20 cellular contexts compared by ENCODE assay signal in the genomic region with DNA sequence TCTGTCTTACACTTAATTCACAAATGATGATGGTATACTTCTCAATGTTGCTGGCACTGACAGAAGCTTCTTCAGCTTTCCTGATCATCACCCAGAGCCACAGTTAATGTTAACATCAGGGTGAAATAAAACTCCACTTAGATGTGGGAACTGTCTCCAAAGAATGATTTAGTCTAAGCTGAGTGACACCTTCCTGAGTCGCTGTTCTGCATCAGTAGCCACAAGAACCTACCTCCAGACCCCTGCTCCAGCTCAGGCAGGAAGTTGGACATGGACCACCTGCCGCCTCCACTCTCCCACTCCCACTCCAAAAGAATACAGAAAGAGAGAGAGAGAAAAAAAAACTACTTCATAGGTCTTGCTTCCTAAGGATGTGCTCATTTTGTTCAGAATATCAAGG. TPM values are rescaled to one million over a fixed set of nuclear protein-coding genes. Genes with fewer than 3 reads are reported as not detected.
A peak's percentile ranks its signal among the peaks of the same experiment; 100 is the strongest.
DNase-seq lines count a peak whose midpoint lies in the region; ATAC-seq and TF ChIP-seq lines count a peak whose summit lies in the region.
"Had no signal": no experiment of that assay in that cellular context is flagged by ENCODE, and none has a peak within 500 bp of the region (broad histone marks: within the 10 kb centered on the region; RNA-seq: fewer than 3 reads in every experiment).

No MANE protein-coding gene starts in this region.

- WGBS in IMR-90 (ENCODE audit: extremely low coverage in 2 of 2, insufficient read length in 1 of 2), 2 experiments, result no CpG with 5 or more reads among the region's 2 CpGs

- H3K4me1 ChIP-seq in IMR-90 (ENCODE audit: control insufficient read depth, insufficient read depth, low read length) (peaks cover 3% of the 10 kb centered on the region; the same call in 1 of the 2 replicates), GM23338 (ENCODE audit: insufficient read depth) (peaks cover 13% of the 10 kb centered on the region; the same call in 1 of the 2 replicates)

- H3K4me3 Mint-ChIP-seq in activated CD4-positive, alpha-beta T cell treated with anti-CD3 and anti-CD28 coated beads for 36 hours, result no peak overlapping the region
- H3K4me3 Mint-ChIP-seq in osteocyte (ENCODE audit: unreplicated experiment) (no peak overlapping the region), GM23338 (no peak overlapping the region)
- peak overlapping the region in 2 of 10 donors; percentile 2 to 8 for H3K4me3 Mint-ChIP-seq in naive thymus-derived CD8-positive, alpha-beta T cell

- H3F3A ChIP-seq in GM23338 (replicated peaks; ENCODE audit: low read depth), result no peaks in the 10 kb centered on the region

- peaks cover 16% of the 10 kb centered on the region for H3K36me3 ChIP-seq in IMR-90 (ENCODE audit: control insufficient read depth, insufficient read depth, low read length)
- no peaks in the 10 kb centered on the region for H3K36me3 ChIP-seq in GM23338 (ENCODE audit: insufficient read depth)

- no peak overlapping the region for H3K9ac ChIP-seq in IMR-90 (ENCODE audit: low read depth, low read length)

- dilution Hi-C loops in IMR-90 (cut with HindIII; ENCODE audit: low sequenced_read_pairs, unreplicated experiment), result no loop called here

- peaks cover 69% of the 10 kb centered on the region for H3K79me2 ChIP-seq in GM23338 (replicated peaks; ENCODE audit: insufficient read depth)

- H3K4me3 ChIP-seq in IMR-90 (ENCODE audit: insufficient read depth, low read depth, low read length) (no peak overlapping the region), dorsolateral prefrontal cortex (no peak overlapping the region), GM23338 (no peak overlapping the region)
- H3K4me3 ChIP-seq: sigmoid colon, upper lobe of left lung had no signal

- no peak overlapping the region for H2BK20ac ChIP-seq in IMR-90 (ENCODE audit: low read depth, low read length)

- H2AFZ ChIP-seq in IMR-90 (replicated peaks; ENCODE audit: low read length, poor library complexity), result no peak overlapping the region
- no peak overlapping the region for H2AFZ ChIP-seq in GM23338

- CTCF ChIA-PET in activated CD4-positive, alpha-beta T cell treated with anti-CD3 and anti-CD28 coated beads for 36 hours (lab: Charles Lee), result no interaction called here
- CTCF ChIA-PET in IMR-90 (lab: Yijun Ruan, JAX), result no interaction called here

- H2AK5ac ChIP-seq in IMR-90 (ENCODE audit: low read depth, low read length), result peak overlapping the region; percentile 7

- H4K20me1 ChIP-seq in IMR-90 (ENCODE audit: insufficient read depth, low read length) (peaks cover 34% of the 10 kb centered on the region), GM23338 (replicated peaks; ENCODE audit: insufficient read depth) (peaks cover 28% of the 10 kb centered on the region)

- intact Hi-C loops in activated CD4-positive, alpha-beta T cell treated with anti-CD3 and anti-CD28 coated beads for 36 hours (cut with DNase I, micrococcal nuclease), result no loop called here
- intact Hi-C loops in IMR-90 (cut with micrococcal nuclease) (no loop called here), dorsolateral prefrontal cortex (cut with DNase I) (no loop called here)

- peak overlapping the region; percentile 63; the same call in 1 of the 2 replicates for H3K4ac ChIP-seq in IMR-90 (ENCODE audit: low read depth, low read length)

- H3K9me1 ChIP-seq in IMR-90 (ENCODE audit: insufficient read depth, low read length), result peaks cover 42% of the 10 kb centered on the region

- H3K18ac ChIP-seq in IMR-90 (ENCODE audit: low read depth, low read length), result no peak overlapping the region

- H3K9me3 ChIP-seq in IMR-90 (ENCODE audit: control insufficient read depth, insufficient read depth, low read length), result no peaks in the 10 kb centered on the region
- H3K9me3 ChIP-seq: sigmoid colon, upper lobe of left lung had no signal

- peak overlapping the region; percentile 3; the same call in 1 of the 2 replicates for H2BK120ac ChIP-seq in IMR-90 (ENCODE audit: low read depth, low read length)

- H3K23ac ChIP-seq in IMR-90 (ENCODE audit: low read depth, low read length), result peak overlapping the region; percentile 48; the same call in 1 of the 2 replicates

- H4K8ac ChIP-seq in IMR-90 (ENCODE audit: low read depth in 2 of 2, low read length in 2 of 2), result no peak overlapping the region

- no peak overlapping the region for H3K27ac ChIP-seq in IMR-90 (ENCODE audit: insufficient read depth, low read length)
- H3K27ac ChIP-seq in dorsolateral prefrontal cortex, result peak overlapping the region in 47 of 59 donors; percentile 11 to 95 (median 84)
- H3K27ac ChIP-seq in GM23338 (ENCODE audit: low read depth), result no peak overlapping the region
- H3K27ac ChIP-seq: sigmoid colon, upper lobe of left lung had no signal

- H4K91ac ChIP-seq in IMR-90 (ENCODE audit: insufficient read depth, low read depth, low read length), result no peak overlapping the region

- H3K27me3 ChIP-seq in IMR-90 (ENCODE audit: control insufficient read depth, insufficient read depth, low read length) (no peaks in the 10 kb centered on the region), dorsolateral prefrontal cortex (no peaks in the 10 kb centered on the region), GM23338 (ENCODE audit: insufficient read depth) (no peaks in the 10 kb centered on the region)
- H3K27me3 ChIP-seq: sigmoid colon, upper lobe of left lung had no signal

- peak overlapping the region; percentile 77 for H3K14ac ChIP-seq in IMR-90 (replicated peaks; ENCODE audit: low read depth, low read length)

- no peak overlapping the region for H4K5ac ChIP-seq in IMR-90 (ENCODE audit: low read depth, low read length)

- BruUV-seq in IMR-90 (replicated peaks; lab: Mats Ljungman, UMichigan), result no TSS peak

- DNase-seq in activated CD4-positive, alpha-beta T cell treated with anti-CD3 and anti-CD28 coated beads for 36 hours, result no peak
- DNase-seq in activated CD4-positive, alpha-beta T cell treated with anti-CD3 and anti-CD28 coated beads, Interleukin-2, amount 50 U/mL, for 4 hours, result no peak
- DNase-seq in IMR-90, result peak; percentile 53
- DNase-seq in dorsolateral prefrontal cortex, result no peak
- DNase-seq in osteocyte (ENCODE audit: extremely low spot score, unreplicated experiment), result no peak
- no peak for DNase-seq in naive thymus-derived CD8-positive, alpha-beta T cell
- DNase-seq in DMS53 treated with DMSO at 0.1 percent for 48 hours (lab: John Stamatoyannopoulos, UW; ENCODE audit: unreplicated experiment), result no peak
- no peak for DNase-seq in GM23338 (ENCODE audit: low spot score)
- DNase-seq: 8988T; COR-L47; DMS79 treated with DMSO at 0.1 percent for 48 hours; effector CD8-positive, alpha-beta T cell; H7; hippocampal formation; KG1; NCI-H524; SIG-M5; sigmoid colon; upper lobe of left lung had no signal

- peak overlapping the region; percentile 16 for H3K27ac Mint-ChIP-seq in activated CD4-positive, alpha-beta T cell treated with anti-CD3 and anti-CD28 coated beads for 36 hours
- H3K27ac Mint-ChIP-seq in osteocyte (ENCODE audit: unreplicated experiment) (peak overlapping the region; percentile 21), GM23338 (no peak overlapping the region)
- peak overlapping the region in 2 of 10 donors; percentile 3 to 10 for H3K27ac Mint-ChIP-seq in naive thymus-derived CD8-positive, alpha-beta T cell

- H3K36me3 Mint-ChIP-seq in activated CD4-positive, alpha-beta T cell treated with anti-CD3 and anti-CD28 coated beads for 36 hours (ENCODE audit: low read depth), result peaks cover 57% of the 10 kb centered on the region
- peaks cover 18% of the 10 kb centered on the region for H3K36me3 Mint-ChIP-seq in osteocyte (ENCODE audit: unreplicated experiment)
- peaks cover 24 to 80% (median 47%) of the 10 kb centered on the region in 3 donors for H3K36me3 Mint-ChIP-seq in naive thymus-derived CD8-positive, alpha-beta T cell
- peaks cover 16% of the 10 kb centered on the region for H3K36me3 Mint-ChIP-seq in GM23338 (ENCODE audit: low read depth)

- no peak overlapping the region for H3K56ac ChIP-seq in IMR-90 (ENCODE audit: extremely low read depth, insufficient read depth, low read length)

- TF ChIP-seq RAD21 in IMR-90 (IDR thresholded peaks at IDR 0.05; ENCODE audit: low read length), result no peak

- H2BK15ac ChIP-seq in IMR-90 (ENCODE audit: low read depth, low read length), result no peak overlapping the region

- peaks cover 41% of the 10 kb centered on the region for H3K4me1 Mint-ChIP-seq in activated CD4-positive, alpha-beta T cell treated with anti-CD3 and anti-CD28 coated beads for 36 hours
- peaks cover 10% of the 10 kb centered on the region for H3K4me1 Mint-ChIP-seq in osteocyte (ENCODE audit: unreplicated experiment)
- H3K4me1 Mint-ChIP-seq in naive thymus-derived CD8-positive, alpha-beta T cell, result peaks cover 37 to 64% (median 52%) of the 10 kb centered on the region in 4 donors
- H3K4me1 Mint-ChIP-seq in GM23338, result peaks cover 11% of the 10 kb centered on the region

- in situ Hi-C loops in IMR-90 (cut with MboI; ENCODE audit: low sequenced_read_pairs), result no loop called here

- no peaks in the 10 kb centered on the region for H3K27me3 Mint-ChIP-seq in activated CD4-positive, alpha-beta T cell treated with anti-CD3 and anti-CD28 coated beads for 36 hours
- H3K27me3 Mint-ChIP-seq in osteocyte (ENCODE audit: unreplicated experiment) (no peaks in the 10 kb centered on the region), GM23338 (ENCODE audit: insufficient read depth, low read depth, poor library complexity) (no peaks in the 10 kb centered on the region)
- H3K27me3 Mint-ChIP-seq in naive thymus-derived CD8-positive, alpha-beta T cell, result no peaks in the 10 kb centered on the region

- POLR2A ChIA-PET in activated CD4-positive, alpha-beta T cell treated with anti-CD3 and anti-CD28 coated beads for 36 hours (lab: Charles Lee), result interaction anchor here (0.7 to 1.2 kb wide), 2 partner anchors 13 to 310 kb away, joined by 4 read pairs; no protein-coding TSS in a partner anchor
- POLR2A ChIA-PET in IMR-90 (lab: Charles Lee; ENCODE audit: unreplicated experiment), result no interaction called here
- POLR2A ChIA-PET in naive thymus-derived CD8-positive, alpha-beta T cell (lab: Charles Lee), result interaction anchor here (1.4 kb wide), 1 partner anchor 41 kb away, joined by 3 read pairs; no protein-coding TSS in a partner anchor

- no peak for ATAC-seq in activated CD4-positive, alpha-beta T cell treated with anti-CD3 and anti-CD28 coated beads for 36 hours
- no peak for ATAC-seq in IMR-90 (ENCODE audit: low read depth)
- ATAC-seq in naive thymus-derived CD8-positive, alpha-beta T cell, result no peak
- ATAC-seq in GM23338, result no peak
- ATAC-seq: Panc1 had no signal

- no peak overlapping the region for H2BK5ac ChIP-seq in IMR-90 (ENCODE audit: low read depth, low read length, poor library complexity, severe bottlenecking)

- H2AK9ac ChIP-seq in IMR-90 (replicated peaks; ENCODE audit: low read depth, low read length, poor library complexity), result no peak overlapping the region

- no peaks in the 10 kb centered on the region for H3K9me3 Mint-ChIP-seq in activated CD4-positive, alpha-beta T cell treated with anti-CD3 and anti-CD28 coated beads for 36 hours (ENCODE audit: low read depth)
- H3K9me3 Mint-ChIP-seq in osteocyte (ENCODE audit: unreplicated experiment) (no peaks in the 10 kb centered on the region), GM23338 (no peaks in the 10 kb centered on the region)
- peaks cover 0 to 6% (median 2%) of the 10 kb centered on the region in 9 donors for H3K9me3 Mint-ChIP-seq in naive thymus-derived CD8-positive, alpha-beta T cell

- no peak for TF ChIP-seq POLR2A in IMR-90 (IDR thresholded peaks at IDR 0.05; ENCODE audit: low read depth, low read length)

- H3K79me1 ChIP-seq in IMR-90 (ENCODE audit: low read depth in 1 of 2, low read length in 2 of 2), result peaks cover 47 to 86% of the 10 kb centered on the region in 2 experiments

- no peak overlapping the region for H3K4me2 ChIP-seq in IMR-90 (ENCODE audit: low read depth, low read length)
- no peak overlapping the region for H3K4me2 ChIP-seq in GM23338

- TF ChIP-seq CTCF in IMR-90 (conservative IDR thresholded peaks at IDR 0.05; ENCODE audit: low read depth, low read length) (no peak), dorsolateral prefrontal cortex (IDR thresholded peaks at IDR 0.05 in 54 of 56, conservative IDR thresholded peaks at IDR 0.05 in 2 of 56; ENCODE audit: low read depth in 1 of 56, partially characterized antibody in 56 of 56) (no peak), osteocyte (IDR thresholded peaks at IDR 0.05) (no peak), GM23338 (conservative IDR thresholded peaks at IDR 0.05; ENCODE audit: low read depth in 2 of 2) (no peak)

- no peaks in the 10 kb centered on the region for H3K9me2 ChIP-seq in GM23338 (ENCODE audit: insufficient read depth)

RNA-seq across cellular contexts. Expression of gene NUDCD3, which starts 42.0 kb away (rescaled TPM):
- total RNA-seq in activated CD4-positive, alpha-beta T cell treated with anti-CD3 and anti-CD28 coated beads for 36 hours, result 10 to 100 TPM; 70.3 to 77.6 TPM
- 58.3 and 76.0 TPM in 2 replicates for total RNA-seq in IMR-90 (2012; rRNA removed)
- polyA plus RNA-seq in IMR-90 (2012; rRNA removed), result 37.0 and 49.5 TPM in 2 replicates
- polyA plus RNA-seq in IMR-90 (2012; cell fraction: cytosol; rRNA removed), result 20.2 and 21.1 TPM in 2 replicates
- polyA plus RNA-seq in IMR-90 (2012; cell fraction: nucleus; rRNA removed; ENCODE audit: low replicate concordance), result 42.0 and 53.9 TPM in 2 replicates
- 100 to 1,000 TPM; 157 to 398 (median 298) TPM for total RNA-seq in dorsolateral prefrontal cortex
- total RNA-seq in osteocyte, result 112 and 128 TPM in 2 replicates
- total RNA-seq in naive thymus-derived CD8-positive, alpha-beta T cell, result 100 to 1,000 TPM; 111 to 118 TPM
- polyA plus RNA-seq in naive thymus-derived CD8-positive, alpha-beta T cell, result 10 to 100 TPM; 54.6 to 69.4 (median 59.6) TPM
- total RNA-seq in GM23338 (2014; rRNA removed; shearing (Covaris generic)), result 42.7 and 52.9 TPM in 2 replicates
- polyA plus RNA-seq in GM23338 (2016; fragmentation: Nextera tagmentation; extraction: Ambion mirVana), result 35.0 and 35.7 TPM in 2 replicates

Comparison
In these comparisons a context has a peak if more than half of its experiments do, and no peak if none do; other contexts are left out.
1. H3K27ac ChIP-seq: peak in dorsolateral prefrontal cortex (47 of 59); none in IMR-90 (single experiment) and GM23338 (single experiment).